ENCODE assay signal across 27 cellular contexts in genomic region chr2:96716388-96716787, GRCh38.
"Had no signal": no experiment of that assay in that cellular context is flagged by ENCODE, and none has a peak within 500 bp of the region (broad histone marks: within the 10 kb centered on the region; RNA-seq: fewer than 3 reads in every experiment).

No MANE protein-coding gene starts in this region.

- H3K27ac ChIP-seq: dorsolateral prefrontal cortex, gastrocnemius medialis, heart right ventricle, left lung, neural progenitor cell, parathyroid adenoma, stomach, thyroid gland, vagina had no signal

- H3K4me3 Mint-ChIP-seq: naive thymus-derived CD4-positive, alpha-beta T cell; nephron; neural progenitor cell had no signal

- DNase-seq: dorsolateral prefrontal cortex; effector CD4-positive, alpha-beta T cell; foreskin fibroblast; gastrocnemius medialis; heart right ventricle; hippocampal formation; left cardiac atrium; left lung; midbrain; naive thymus-derived CD4-positive, alpha-beta T cell; stimulated activated CD4-positive, alpha-beta T cell treated with anti-CD3 and anti-CD28 coated beads, Interleukin-12 subunit alpha, Interleukin-12 subunit beta, amount 100 ng/mL, for 4 hours; stimulated activated CD4-positive, alpha-beta T cell treated with anti-CD3 and anti-CD28 coated beads, Interleukin-1b, Interleukin-23, amount 100 ng/mL, for 48 hours; stimulated activated CD4-positive, alpha-beta T cell treated with anti-CD3 and anti-CD28 coated beads, Interleukin-4, amount 100 ng/mL, for 1 hour; stimulated activated CD8-positive, alpha-beta memory T cell treated with anti-CD3 and anti-CD28 coated beads, Interleukin-4, amount 100 ng/mL, for 48 hours; stimulated activated naive CD4-positive, alpha-beta T cell treated with Interleukin-2 at 50 U/mL for 16 hours; stomach; thyroid gland; trophoblast cell had no signal

- H3K36me3 ChIP-seq: neural progenitor cell had no signal

- H3K27me3 Mint-ChIP-seq: naive thymus-derived CD4-positive, alpha-beta T cell; progenitor cell of endocrine pancreas had no signal

- FAIRE-seq: islet of Langerhans had no signal

- ATAC-seq: esophagus mucosa; gastrocnemius medialis; heart right ventricle; left cardiac atrium; naive thymus-derived CD4-positive, alpha-beta T cell; sciatic nerve had no signal

- H3K4me3 ChIP-seq: dorsolateral prefrontal cortex, gastrocnemius medialis, heart right ventricle, left lung, neural progenitor cell, smooth muscle cell, stomach, thyroid gland, vagina had no signal

- H3K9me3 ChIP-seq: gastrocnemius medialis, heart right ventricle, left lung, stomach, thyroid gland, vagina had no signal

- H3K9me3 Mint-ChIP-seq: naive thymus-derived CD4-positive, alpha-beta T cell; nephron; neural progenitor cell had no signal

- H3K4me1 ChIP-seq: gastrocnemius medialis, heart right ventricle, left lung, neural progenitor cell, stomach, vagina had no signal

- H3K27ac Mint-ChIP-seq: naive thymus-derived CD4-positive, alpha-beta T cell; nephron; neural progenitor cell; progenitor cell of endocrine pancreas had no signal

- H3K27me3 ChIP-seq: dorsolateral prefrontal cortex, gastrocnemius medialis, heart right ventricle, left lung, neural progenitor cell, stomach, thyroid gland, vagina had no signal
